ENCODE assay signal across 8 cellular contexts in the genomic region with DNA sequence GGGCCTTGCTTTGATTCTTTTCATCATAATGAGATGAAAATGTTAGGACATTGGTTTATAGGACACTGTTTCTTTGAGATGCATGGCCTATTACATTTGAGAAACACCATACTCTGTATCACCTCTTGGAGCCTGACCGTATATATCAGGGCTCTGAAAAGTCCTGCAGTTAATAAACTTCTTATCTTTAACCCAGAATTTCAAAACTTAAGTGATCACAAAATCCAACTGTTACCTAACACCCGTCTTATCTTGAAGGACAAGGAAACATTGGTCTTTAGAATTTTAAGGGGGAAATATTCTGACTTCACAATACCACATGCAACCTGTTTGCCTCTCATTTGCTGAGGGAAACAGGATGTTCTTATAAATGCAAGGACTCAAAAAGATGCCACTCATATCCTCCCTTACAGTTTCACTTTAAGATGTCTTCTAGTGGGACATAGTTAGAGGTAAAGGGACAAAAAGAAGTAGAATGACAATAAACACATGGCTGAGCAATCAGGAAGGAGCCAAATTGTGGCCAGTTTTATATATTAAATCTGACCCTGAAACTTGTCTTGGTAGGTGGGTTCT.
A peak's percentile ranks its signal among the peaks of the same experiment; 100 is the strongest.
DNase-seq lines count a peak whose midpoint lies in the region; ATAC-seq, FAIRE-seq and TF ChIP-seq lines count a peak whose summit lies in the region.

No MANE protein-coding gene starts in this region.

- CTCF ChIA-PET in activated B cell treated with CpG ODN at 0.5 μM for 24 hours (lab: Charles Lee), result interaction anchor here (1.1 to 2.3 kb wide), 6 partner anchors 24 to 119 kb away, joined by 3 to 10 read pairs (median 7); a partner anchor contains a TSS

- ATAC-seq in HG02588 (IDR thresholded peaks at IDR 0.05; ENCODE audit: unreplicated experiment) (peak; percentile 25), activated B cell treated with CpG ODN at 0.5 μM for 24 hours (ENCODE audit: low read depth) (no peak), GM21515 (IDR thresholded peaks at IDR 0.05; ENCODE audit: unreplicated experiment) (no peak)

- H3K9me3 Mint-ChIP-seq in activated B cell treated with CpG ODN at 0.5 μM for 24 hours (no peaks in the 10 kb centered on the region), nephron progenitor cell (no peaks in the 10 kb centered on the region)

- H3K36me3 Mint-ChIP-seq in activated B cell treated with CpG ODN at 0.5 μM for 24 hours (ENCODE audit: low read depth) (peaks cover 6% of the 10 kb centered on the region), nephron progenitor cell (ENCODE audit: low read depth) (peaks cover 34% of the 10 kb centered on the region)

- in situ Hi-C loops in KBM-7 (cut with MboI; ENCODE audit: low pct_unique_long_range_greater_than_20kb, low sequenced_read_pairs), result no loop called here

- H3K4me3 Mint-ChIP-seq in activated B cell treated with CpG ODN at 0.5 μM for 24 hours, result peak overlapping the region; percentile 39
- H3K4me3 Mint-ChIP-seq in nephron progenitor cell, result no peak overlapping the region

- peak; percentile 85 for FAIRE-seq in GM12892 (lab: Jason Lieb, UNC)

- intact Hi-C loops in activated B cell treated with CpG ODN at 0.5 μM for 24 hours (cut with micrococcal nuclease), result loop anchor here (1.0 to 10.0 kb wide), 4 partner anchors 105 to 277 kb away; a partner anchor contains a TSS

- H3K27ac Mint-ChIP-seq in activated B cell treated with CpG ODN at 0.5 μM for 24 hours (peak overlapping the region; percentile 98), nephron progenitor cell (peak overlapping the region; percentile 94)

- no peak for TF ChIP-seq POLR2A in GM12892 (IDR thresholded peaks at IDR 0.05; ENCODE audit: low read depth, low read length)

- H3K4me1 Mint-ChIP-seq in activated B cell treated with CpG ODN at 0.5 μM for 24 hours (peaks cover 84% of the 10 kb centered on the region), nephron progenitor cell (peaks cover 54% of the 10 kb centered on the region)

- H3K27me3 Mint-ChIP-seq in activated B cell treated with CpG ODN at 0.5 μM for 24 hours (no peaks in the 10 kb centered on the region), nephron progenitor cell (ENCODE audit: low read depth, poor library complexity) (no peaks in the 10 kb centered on the region)

- TF ChIP-seq CTCF in activated B cell treated with CpG ODN at 0.5 μM for 24 hours (IDR thresholded peaks at IDR 0.05) (no peak), nephron progenitor cell (IDR thresholded peaks at IDR 0.05) (no peak)

- POLR2A ChIA-PET in activated B cell treated with CpG ODN at 0.5 μM for 24 hours (lab: Charles Lee), result interaction anchor here (0.6 to 2.2 kb wide), 4 partner anchors 12 to 209 kb away, joined by 3 to 7 read pairs (median 4); a partner anchor contains a TSS

- DNase-seq in GM12892 (ENCODE audit: insufficient read length) (no peak), activated B cell treated with CpG ODN at 0.5 μM for 24 hours (no peak), nephron progenitor cell (no peak), KBM-7 (no peak), NCI-H526 (lab: John Stamatoyannopoulos, UW) (no peak)
- DNase-seq in stimulated activated CD4-positive, alpha-beta T cell treated with anti-CD3 and anti-CD28 coated beads, Interleukin-1b, Interleukin-23, amount 100 ng/mL, for 48 hours, result no peak
